ENCODE assay signal across 25 cellular contexts in genomic region chr7:4271716-4272015, GRCh38.
"Had no signal": no experiment of that assay in that cellular context is flagged by ENCODE, and none has a peak within 500 bp of the region (broad histone marks: within the 10 kb centered on the region; RNA-seq: fewer than 3 reads in every experiment).

No MANE protein-coding gene starts in this region.

- H3K4me3 ChIP-seq: left ventricle myocardium inferior, lung, mucosa of descending colon, ovary, right atrium auricular region, right lobe of liver, smooth muscle cell, stomach, testis, thyroid gland, transverse colon, upper lobe of left lung had no signal

- H3K27me3 ChIP-seq: ovary, right atrium auricular region, right lobe of liver, stomach, testis, thyroid gland, transverse colon, upper lobe of left lung had no signal

- H3K36me3 ChIP-seq: left ventricle myocardium inferior, ovary, right atrium auricular region, right lobe of liver, stomach, thyroid gland, transverse colon, upper lobe of left lung had no signal

- FAIRE-seq: islet of Langerhans, kidney had no signal

- H3K4me1 ChIP-seq: left ventricle myocardium inferior, right atrium auricular region, right lobe of liver, testis, thyroid gland, transverse colon, upper lobe of left lung had no signal

- DNase-seq: hypothalamus; immature natural killer cell; kidney; left ventricle myocardium inferior; midbrain; mucosa of descending colon; naive thymus-derived CD4-positive, alpha-beta T cell; nucleus accumbens; ovary; right lobe of liver; stimulated activated CD4-positive, alpha-beta T cell treated with anti-CD3 and anti-CD28 coated beads, Interleukin-12 subunit alpha, Interleukin-12 subunit beta, amount 100 ng/mL, for 4 hours; stimulated activated CD4-positive, alpha-beta T cell treated with anti-CD3 and anti-CD28 coated beads, Interleukin-15, amount 100 ng/mL, for 24 hours; stimulated activated CD4-positive, alpha-beta T cell treated with anti-CD3 and anti-CD28 coated beads, Interleukin-2, amount 100 ng/mL, for 24 hours; stimulated activated CD4-positive, alpha-beta T cell treated with anti-CD3 and anti-CD28 coated beads, Interleukin-4, amount 100 ng/mL, for 1 hour; stimulated activated naive B cell treated with anti-CD40 and anti-IgM and Interleukin-4, amounts not matched to agents 10 μg/mL and 1 μg/mL and 100 μg/mL, for 72 hours; stimulated activated naive CD8-positive, alpha-beta T cell treated with anti-CD3 and anti-CD28 coated beads, Interleukin-15, Interleukin-2, amounts not matched to agents 100 U/mL and 50 U/mL, for 24 hours; stomach; testis; thyroid gland; transverse colon had no signal

- H3K4me2 ChIP-seq: smooth muscle cell had no signal

- H3K27ac ChIP-seq: left ventricle myocardium inferior, ovary, right atrium auricular region, right lobe of liver, stomach, testis, thyroid gland, transverse colon, upper lobe of left lung had no signal

- ATAC-seq: mucosa of descending colon; naive thymus-derived CD4-positive, alpha-beta T cell; stimulated activated naive B cell treated with anti-CD40 and anti-IgM and Interleukin-4, amounts not matched to agents 10 μg/mL and 1 μg/mL and 100 μg/mL, for 72 hours; stimulated activated naive CD8-positive, alpha-beta T cell treated with anti-CD3 and anti-CD28 coated beads, Interleukin-15, Interleukin-2, amounts not matched to agents 100 U/mL and 50 U/mL, for 24 hours had no signal

- H3K9me3 ChIP-seq: mucosa of descending colon, right lobe of liver, testis, thyroid gland, transverse colon had no signal
